Comparison of ENCODE assay signal across 8 cellular contexts in the genomic region with DNA sequence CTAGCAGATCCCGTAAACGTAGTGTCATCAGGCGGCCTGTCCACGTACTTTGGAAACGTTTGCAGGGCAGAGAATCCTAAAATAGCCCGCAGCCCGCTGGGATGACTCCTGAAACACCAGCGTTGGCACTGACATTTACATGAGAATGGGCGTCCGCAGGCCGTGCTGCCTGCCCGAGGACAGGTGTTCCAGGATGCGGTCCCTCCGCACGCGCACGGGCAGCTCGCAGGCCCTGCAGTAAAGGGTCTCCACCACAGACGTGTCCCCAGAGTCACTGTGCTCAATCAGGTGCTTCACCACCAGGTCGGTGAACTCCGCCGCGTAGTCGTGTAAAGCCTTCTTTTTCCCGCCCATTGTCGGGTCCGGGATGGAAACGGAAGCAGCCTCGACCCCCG. TPM values are rescaled to one million over a fixed set of nuclear protein-coding genes. Genes with fewer than 3 reads are reported as not detected.
DNase-seq lines count a peak whose midpoint lies in the region; ATAC-seq lines count a peak whose summit lies in the region.

No MANE protein-coding gene starts in this region.

- H3K4me3 Mint-ChIP-seq in activated T-helper 17 cell treated with anti-CD3 and anti-CD28 coated beads, Interleukin-2, amount 50 U/mL, for 72 hours: peak overlapping the region; percentile 76

- H3K9me3 ChIP-seq in subcutaneous abdominal adipose tissue (ENCODE audit: control insufficient read depth in 5 of 5, low read length in 5 of 5): no peaks in the 10 kb centered on the region

- no peak for ATAC-seq in activated T-helper 17 cell treated with anti-CD3 and anti-CD28 coated beads, Interleukin-2, amount 50 U/mL, for 72 hours (replicated peaks)
- ATAC-seq in GM18517 (IDR thresholded peaks at IDR 0.05; ENCODE audit: unreplicated experiment) (no peak), HG03108 (IDR thresholded peaks at IDR 0.05; ENCODE audit: unreplicated experiment) (no peak)

- peaks cover 18% of the 10 kb centered on the region for H3K4me1 Mint-ChIP-seq in activated T-helper 17 cell treated with anti-CD3 and anti-CD28 coated beads, Interleukin-2, amount 50 U/mL, for 72 hours

- H3K27me3 ChIP-seq in subcutaneous abdominal adipose tissue (ENCODE audit: control insufficient read depth in 5 of 5, insufficient read depth in 4 of 5, low read length in 5 of 5): peaks cover 0 to 5% (median 0%) of the 10 kb centered on the region in 5 donors

- H3K27ac ChIP-seq in subcutaneous abdominal adipose tissue (ENCODE audit: low read depth, low read length): peak overlapping the region; percentile 41

- peaks cover 2 to 34% (median 27%) of the 10 kb centered on the region in 5 donors for H3K4me1 ChIP-seq in subcutaneous abdominal adipose tissue (ENCODE audit: control insufficient read depth in 5 of 5, insufficient read depth in 5 of 5, low read length in 5 of 5)

- H3K9ac ChIP-seq in subcutaneous abdominal adipose tissue (ENCODE audit: low read length in 5 of 5): peak overlapping the region in 4 of 5 donors; percentile 79 to 86 (median 82)

- H3K27me3 Mint-ChIP-seq in activated T-helper 17 cell treated with anti-CD3 and anti-CD28 coated beads, Interleukin-2, amount 50 U/mL, for 72 hours: no peaks in the 10 kb centered on the region

- H3K27ac Mint-ChIP-seq in activated T-helper 17 cell treated with anti-CD3 and anti-CD28 coated beads, Interleukin-2, amount 50 U/mL, for 72 hours: peak overlapping the region; percentile 78

- no peaks in the 10 kb centered on the region for H3K9me3 Mint-ChIP-seq in activated T-helper 17 cell treated with anti-CD3 and anti-CD28 coated beads, Interleukin-2, amount 50 U/mL, for 72 hours

- H3K36me3 Mint-ChIP-seq in activated T-helper 17 cell treated with anti-CD3 and anti-CD28 coated beads, Interleukin-2, amount 50 U/mL, for 72 hours (ENCODE audit: low read depth): peaks cover 4% of the 10 kb centered on the region

- peaks cover 0 to 24% (median 19%) of the 10 kb centered on the region in 5 donors for H3K36me3 ChIP-seq in subcutaneous abdominal adipose tissue (ENCODE audit: control insufficient read depth in 5 of 5, insufficient read depth in 5 of 5, low read length in 5 of 5)

- DNase-seq in DMS79 treated with DMSO at 0.1 percent for 48 hours (lab: John Stamatoyannopoulos, UW) (peak; percentile 6), DMS79 (lab: John Stamatoyannopoulos, UW) (no peak), ecto neural progenitor cell (ENCODE audit: low spot score) (no peak)

- H3K4me3 ChIP-seq in iPS-11a (ENCODE audit: low read depth, low read length): peak overlapping the region; percentile 72
- H3K4me3 ChIP-seq in subcutaneous abdominal adipose tissue (ENCODE audit: low read depth in 1 of 5, low read length in 5 of 5): peak overlapping the region in 4 of 5 donors; percentile 71 to 75 (median 72)

RNA-seq across cellular contexts. Expression of gene CCDC27, which starts 5.9 kb away (rescaled TPM):
- total RNA-seq in activated T-helper 17 cell treated with anti-CD3 and anti-CD28 coated beads, Interleukin-2, amount 50 U/mL, for 72 hours: not detected

RNA-seq across cellular contexts. Expression of gene SMIM1, which starts 26.2 kb away (rescaled TPM):
- 1 to 10 TPM; 1.5 to 2.8 TPM for total RNA-seq in activated T-helper 17 cell treated with anti-CD3 and anti-CD28 coated beads, Interleukin-2, amount 50 U/mL, for 72 hours

RNA-seq across cellular contexts. Expression of gene LRRC47, which starts 49.9 kb away (rescaled TPM):
- total RNA-seq in activated T-helper 17 cell treated with anti-CD3 and anti-CD28 coated beads, Interleukin-2, amount 50 U/mL, for 72 hours: 10 to 100 TPM; 26.4 to 35.9 TPM
